In genomic region chr16:50509521-50510341, GRCh38 we compare ENCODE assay signal across 8 cellular contexts. TPM values are rescaled to one million over a fixed set of nuclear protein-coding genes. Genes with fewer than 3 reads are reported as not detected.
A peak's percentile ranks its signal among the peaks of the same experiment; 100 is the strongest.
DNase-seq lines count a peak whose midpoint lies in the region; ATAC-seq, FAIRE-seq and TF ChIP-seq lines count a peak whose summit lies in the region.

No MANE protein-coding gene starts in this region.

- H3K18ac ChIP-seq in neuronal stem cell (ENCODE audit: low read length), result no peak overlapping the region

- H3K27me3 Mint-ChIP-seq in T-helper 2 cell treated with Interferon-gamma antibody and Interleukin-4, amounts not matched to agents 5 μg/mL and 100 μg/mL, for 36 hours (ENCODE audit: low read depth), result peaks cover 7% of the 10 kb centered on the region

- no peaks in the 10 kb centered on the region for H3K9me3 Mint-ChIP-seq in T-helper 2 cell treated with Interferon-gamma antibody and Interleukin-4, amounts not matched to agents 5 μg/mL and 100 μg/mL, for 36 hours

- no CpG with 5 or more reads among the region's 10 CpGs for WGBS in neuronal stem cell (ENCODE audit: extremely low coverage in 2 of 2, insufficient read length in 2 of 2, insufficient replicate concordance in 1 of 2), 2 donors

- FAIRE-seq in GM18507 (lab: Jason Lieb, UNC), result peak; percentile 58

- H3K4me3 Mint-ChIP-seq in T-helper 2 cell treated with Interferon-gamma antibody and Interleukin-4, amounts not matched to agents 5 μg/mL and 100 μg/mL, for 36 hours, result no peak overlapping the region

- no peak overlapping the region for H2BK5ac ChIP-seq in neuronal stem cell (ENCODE audit: low read length)

- H3K27me3 ChIP-seq in neuronal stem cell (ENCODE audit: control insufficient read depth in 3 of 3, insufficient read depth in 3 of 3, low read depth in 1 of 3, low read length in 3 of 3), result no peaks in the 10 kb centered on the region

- no peak overlapping the region for H2BK12ac ChIP-seq in neuronal stem cell (ENCODE audit: low read length)

- no peak overlapping the region for H3K9ac ChIP-seq in neuronal stem cell (ENCODE audit: low read depth, low read length, poor library complexity)

- H3K36me3 Mint-ChIP-seq in T-helper 2 cell treated with Interferon-gamma antibody and Interleukin-4, amounts not matched to agents 5 μg/mL and 100 μg/mL, for 36 hours (ENCODE audit: low read depth), result no peaks in the 10 kb centered on the region

- no peak overlapping the region for H3K27ac ChIP-seq in neuronal stem cell (replicated peaks; ENCODE audit: low read length)

- H3K4me1 ChIP-seq in neuronal stem cell (ENCODE audit: control insufficient read depth in 2 of 2, insufficient read depth in 1 of 2, low read depth in 1 of 2, low read length in 2 of 2), result peaks cover 11 to 18% of the 10 kb centered on the region in 2 donors

- DNase-seq in AG04449 (ENCODE audit: low read depth, low spot score), result no peak
- no peak for DNase-seq in GM18507 (ENCODE audit: extremely low spot score, insufficient read length, low read depth)
- peak; percentile 9 for DNase-seq in T-helper 2 cell treated with Interferon-gamma antibody and Interleukin-4, amounts not matched to agents 5 μg/mL and 100 μg/mL, for 36 hours (ENCODE audit: low spot score)
- DNase-seq in choroid plexus epithelial cell (ENCODE audit: low read depth), result peak; percentile 22
- peak; percentile 23 for DNase-seq in neuronal stem cell (ENCODE audit: low spot score)
- DNase-seq in NCI-H128 (lab: John Stamatoyannopoulos, UW; ENCODE audit: unreplicated experiment), result no peak

- H2AK5ac ChIP-seq in neuronal stem cell (ENCODE audit: low read depth, low read length), result no peak overlapping the region

- H3K27ac Mint-ChIP-seq in T-helper 2 cell treated with Interferon-gamma antibody and Interleukin-4, amounts not matched to agents 5 μg/mL and 100 μg/mL, for 36 hours, result no peak overlapping the region

- H3K36me3 ChIP-seq in neuronal stem cell (replicated peaks in 1 of 2; ENCODE audit: control insufficient read depth in 2 of 2, insufficient read depth in 2 of 2, low read length in 2 of 2), result no peaks in the 10 kb centered on the region

- CTCF ChIA-PET in AG04449 (lab: Yijun Ruan, JAX), result interaction anchor here (0.8 to 1.2 kb wide), 4 partner anchors 10 to 133 kb away, joined by 3 to 4 read pairs (median 3); no protein-coding TSS in a partner anchor

- no peak overlapping the region for H3K23ac ChIP-seq in neuronal stem cell (ENCODE audit: low read depth, low read length, poor library complexity)

- peaks cover 0 to 4% of the 10 kb centered on the region in 2 donors for H3K9me3 ChIP-seq in neuronal stem cell (replicated peaks in 1 of 2; ENCODE audit: control insufficient read depth in 2 of 2, insufficient read depth in 1 of 2, low read depth in 1 of 2, low read length in 2 of 2)

- no peak overlapping the region for H3K4me2 ChIP-seq in neuronal stem cell (ENCODE audit: insufficient read depth, low read length, poor library complexity, severe bottlenecking)

- POLR2A ChIA-PET in AG04449 (lab: Yijun Ruan, JAX), result no interaction called here

- H3K4me3 ChIP-seq in AG04449 (ENCODE audit: low read depth, low read length) (no peak overlapping the region), choroid plexus epithelial cell (ENCODE audit: low read depth, low read length) (no peak overlapping the region), neuronal stem cell (ENCODE audit: low read length in 2 of 2) (no peak overlapping the region)

- H4K91ac ChIP-seq in neuronal stem cell (ENCODE audit: low read depth, low read length, poor library complexity), result no peak overlapping the region

- H4K8ac ChIP-seq in neuronal stem cell (ENCODE audit: low read depth, low read length), result no peak overlapping the region

- no peak overlapping the region for H2BK15ac ChIP-seq in neuronal stem cell (ENCODE audit: low read length)

- H3K4ac ChIP-seq in neuronal stem cell (ENCODE audit: low read length), result no peak overlapping the region

- ATAC-seq in GM19463 (IDR thresholded peaks at IDR 0.05; ENCODE audit: unreplicated experiment) (no peak), GM21619 (IDR thresholded peaks at IDR 0.05; ENCODE audit: unreplicated experiment) (no peak)

- no peaks in the 10 kb centered on the region for H3K4me1 Mint-ChIP-seq in T-helper 2 cell treated with Interferon-gamma antibody and Interleukin-4, amounts not matched to agents 5 μg/mL and 100 μg/mL, for 36 hours (ENCODE audit: low read depth)

- TF ChIP-seq CTCF in AG04449 (IDR thresholded peaks at IDR 0.05; ENCODE audit: insufficient read depth, low read length, missing control alignments), result peak; percentile 27
- peak; percentile 77 for TF ChIP-seq CTCF in choroid plexus epithelial cell (conservative IDR thresholded peaks at IDR 0.05; ENCODE audit: low read depth, low read length)

- H3K79me1 ChIP-seq in neuronal stem cell (ENCODE audit: low read depth, low read length), result no peaks in the 10 kb centered on the region

- no peak overlapping the region for H3K14ac ChIP-seq in neuronal stem cell (ENCODE audit: low read length)

- no peak overlapping the region for H2AFZ ChIP-seq in neuronal stem cell (ENCODE audit: low read length)

- no peak overlapping the region for H2BK120ac ChIP-seq in neuronal stem cell (ENCODE audit: low read depth, low read length)

RNA-seq across cellular contexts. Expression of gene NKD1, which starts 38.5 kb away (rescaled TPM):
- polyA plus RNA-seq in neuronal stem cell (2013, experiment 1 of 2), result 1.4 TPM
- 1.7 TPM for polyA plus RNA-seq in neuronal stem cell (2013, experiment 2 of 2)

Comparison
In these comparisons a context has a peak if more than half of its experiments do, and no peak if none do; other contexts are left out.
1. DNase-seq: peak in T-helper 2 cell treated with Interferon-gamma antibody and Interleukin-4, amounts not matched to agents 5 μg/mL and 100 μg/mL, for 36 hours (single experiment), choroid plexus epithelial cell (single experiment) and neuronal stem cell (single experiment); none in AG04449 (single experiment), GM18507 (single experiment) and NCI-H128 (single experiment).